Comparison of ENCODE assay signal across 8 cellular contexts in the genomic region with DNA sequence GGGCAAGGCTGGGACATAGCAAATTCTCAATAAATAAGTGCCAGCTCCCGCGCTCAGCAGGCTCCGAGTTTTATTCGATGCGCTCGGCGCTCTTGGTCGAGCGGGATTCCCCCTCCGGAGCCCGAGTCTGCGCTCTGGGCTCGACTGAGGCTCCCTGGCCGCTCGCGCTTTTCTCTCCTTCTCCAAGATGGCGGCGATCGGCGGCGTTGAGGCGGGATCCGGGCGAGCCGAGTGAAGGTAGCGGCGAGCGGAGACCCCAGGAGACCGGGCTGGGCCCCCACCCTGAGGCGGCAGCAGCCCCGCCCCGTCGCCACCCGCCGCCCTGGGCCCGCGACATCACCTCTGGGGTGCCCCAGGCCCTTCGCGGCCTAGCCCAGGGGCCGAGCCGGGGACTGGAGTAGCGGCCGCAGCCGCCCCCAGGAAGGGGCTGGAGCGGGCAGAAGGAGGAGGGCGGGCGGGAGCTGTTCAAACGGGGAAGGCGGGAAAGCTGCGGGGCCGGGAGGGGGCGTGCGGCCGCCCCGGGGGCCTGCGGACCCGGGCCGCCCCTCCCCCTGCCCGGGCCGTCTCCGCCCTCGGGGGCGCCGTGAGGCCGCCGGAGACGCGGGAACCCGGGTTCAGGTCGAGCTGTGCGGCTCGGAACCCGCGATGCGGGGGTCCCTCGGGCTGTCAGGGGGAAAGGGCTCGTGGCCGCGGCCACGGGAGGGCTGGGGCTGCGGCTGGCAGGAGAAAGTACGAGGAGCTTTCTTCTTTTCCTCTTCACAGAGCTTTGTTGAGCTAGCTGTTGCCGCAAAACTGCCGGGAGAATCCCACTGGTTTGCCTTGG. TPM values are rescaled to one million over a fixed set of nuclear protein-coding genes. Genes with fewer than 3 reads are reported as not detected.
A peak's percentile ranks its signal among the peaks of the same experiment; 100 is the strongest.
DNase-seq lines count a peak whose midpoint lies in the region; ATAC-seq and TF ChIP-seq lines count a peak whose summit lies in the region.

A gene with protein sequence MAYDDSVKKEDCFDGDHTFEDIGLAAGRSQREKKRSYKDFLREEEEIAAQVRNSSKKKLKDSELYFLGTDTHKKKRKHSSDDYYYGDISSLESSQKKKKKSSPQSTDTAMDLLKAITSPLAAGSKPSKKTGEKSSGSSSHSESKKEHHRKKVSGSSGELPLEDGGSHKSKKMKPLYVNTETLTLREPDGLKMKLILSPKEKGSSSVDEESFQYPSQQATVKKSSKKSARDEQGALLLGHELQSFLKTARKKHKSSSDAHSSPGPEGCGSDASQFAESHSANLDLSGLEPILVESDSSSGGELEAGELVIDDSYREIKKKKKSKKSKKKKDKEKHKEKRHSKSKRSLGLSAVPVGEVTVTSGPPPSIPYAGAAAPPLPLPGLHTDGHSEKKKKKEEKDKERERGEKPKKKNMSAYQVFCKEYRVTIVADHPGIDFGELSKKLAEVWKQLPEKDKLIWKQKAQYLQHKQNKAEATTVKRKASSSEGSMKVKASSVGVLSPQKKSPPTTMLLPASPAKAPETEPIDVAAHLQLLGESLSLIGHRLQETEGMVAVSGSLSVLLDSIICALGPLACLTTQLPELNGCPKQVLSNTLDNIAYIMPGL (plus strand): TSS at position 173 of the 823 bp plus-strand sequence. CDS start 4,898 bp downstream, outside the sequence.

- DNase-seq in GM13977 (ENCODE audit: low spot score) = peak; percentile 93
- peak; percentile 13 for DNase-seq in NCI-H146 treated with DMSO at 0.1 percent for 48 hours (lab: John Stamatoyannopoulos, UW; ENCODE audit: unreplicated experiment)
- DNase-seq in T-helper 2 cell = peak; percentile 76 to 93 (median 80)
- peak; percentile 87 for DNase-seq in right atrium auricular region (ENCODE audit: low spot score)
- DNase-seq in prostate gland (ENCODE audit: low spot score) = peak; percentile 84
- DNase-seq in ureter (ENCODE audit: low spot score) = peak; percentile 88

- H3K4me1 ChIP-seq in right atrium auricular region (peaks cover 0 to 15% of the 10 kb centered on the region in 2 donors), prostate gland (replicated peaks) (no peaks in the 10 kb centered on the region)

- under 1% methylated on average over 81 of the region's 84 CpGs for WGBS in prostate gland

- H3K27ac ChIP-seq in angular gyrus (ENCODE audit: low read depth, low read length) = peak within 1 kb of the TSS; percentile 66
- peak within 1 kb of the TSS; percentile 95 to 96 for H3K27ac ChIP-seq in right atrium auricular region
- H3K27ac ChIP-seq in prostate gland = peak within 1 kb of the TSS; percentile 93 to 95

- intact Hi-C loops in prostate gland (cut with DNase I) = no loop called here

- ATAC-seq in HG02840 (IDR thresholded peaks at IDR 0.05; ENCODE audit: low FRiP score, unreplicated experiment) = peak; percentile 92

- H3K36me3 ChIP-seq in right atrium auricular region = peaks cover 2% of the 10 kb centered on the region
- no peaks in the 10 kb centered on the region for H3K36me3 ChIP-seq in prostate gland

- in situ Hi-C loops in GM13977 (cut with MboI; ENCODE audit: low pct_unique_long_range_greater_than_20kb, low sequenced_read_pairs, unreplicated experiment) = no loop called here

- H3K4me3 ChIP-seq in right atrium auricular region (peak within 1 kb of the TSS; percentile 76 to 100), prostate gland (peak within 1 kb of the TSS; percentile 81 to 95)

- TF ChIP-seq POLR2A in prostate gland (IDR thresholded peaks at IDR 0.05) = no peak

- H3K9me3 ChIP-seq in right atrium auricular region (no peaks in the 10 kb centered on the region), prostate gland (no peaks in the 10 kb centered on the region)

- H3K27me3 ChIP-seq in right atrium auricular region (no peaks in the 10 kb centered on the region), prostate gland (replicated peaks; ENCODE audit: insufficient read depth) (no peaks in the 10 kb centered on the region)

- peak; percentile 27 for TF ChIP-seq CTCF in GM13977 (IDR thresholded peaks at IDR 0.05; ENCODE audit: extremely low read depth, insufficient read depth, missing control alignments)
- peak in 1 of 2 donors; percentile 37 for TF ChIP-seq CTCF in right atrium auricular region (IDR thresholded peaks at IDR 0.05)
- TF ChIP-seq CTCF in prostate gland (IDR thresholded peaks at IDR 0.05) = peak in 1 of 4 experiments; percentile 18

RNA-seq across cellular contexts. Expression of the gene that starts here (rescaled TPM):
- 1 to 10 TPM; 9.6 to 9.8 TPM for total RNA-seq in right atrium auricular region
- total RNA-seq in prostate gland = 10 to 100 TPM; 15.0 to 36.5 TPM
- total RNA-seq in ureter = 21.9 TPM

Comparison
In these comparisons a context has a peak if more than half of its experiments do, and no peak if none do; other contexts are left out.
1. Peak in every context shown above with its lines: DNase-seq, ATAC-seq, H3K4me3 ChIP-seq and H3K27ac ChIP-seq.
2. DNase-seq: peak in every context shown above with its lines; median percentile 93 in GM13977; 88 in ureter; 87 in right atrium auricular region; 84 in prostate gland; 80 in T-helper 2 cell; 13 in NCI-H146 treated with DMSO at 0.1 percent for 48 hours.